In the genomic region with DNA sequence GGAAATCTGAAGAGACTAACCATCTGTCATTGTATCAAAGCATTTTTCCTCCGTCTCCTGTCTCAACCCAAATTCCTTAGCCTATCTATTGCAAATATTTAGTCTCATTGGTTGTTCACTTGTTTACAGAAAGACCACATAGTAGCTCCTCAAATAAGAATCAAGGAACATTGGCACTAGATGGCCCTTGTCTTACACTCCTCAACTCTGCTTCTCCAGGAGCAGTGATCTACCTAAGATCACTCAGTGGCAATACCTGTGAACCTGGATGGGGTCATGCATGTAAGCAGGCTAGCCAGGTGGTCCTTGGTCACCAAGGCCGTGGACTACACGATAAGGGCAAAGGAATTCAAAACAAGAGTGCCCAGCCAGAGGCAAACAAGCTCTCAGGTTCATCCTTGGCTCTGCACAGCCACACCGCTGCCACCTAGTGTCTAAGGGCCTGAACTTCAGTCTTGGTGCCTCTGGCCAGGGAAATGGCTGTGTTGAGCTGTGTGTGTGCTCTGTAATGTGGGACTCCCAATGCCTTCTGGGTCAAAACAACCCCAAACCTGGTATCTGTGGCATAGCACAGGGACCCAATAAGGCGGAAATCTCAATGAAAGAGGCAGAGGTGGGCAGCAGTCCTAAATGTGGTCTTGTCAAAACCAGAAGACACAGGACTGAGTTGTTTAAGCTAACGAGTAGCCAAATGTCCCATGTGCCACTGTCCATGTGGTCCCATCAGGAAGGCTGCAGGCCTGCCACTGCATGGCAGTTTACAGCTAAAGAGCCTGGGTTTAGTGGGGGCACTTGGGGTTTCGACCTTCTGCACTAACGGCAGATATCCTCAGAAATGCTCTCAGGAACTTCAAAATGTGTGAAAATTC, we compare ENCODE assay signal across 8 cellular contexts. TPM values are rescaled to one million over a fixed set of nuclear protein-coding genes. Genes with fewer than 3 reads are reported as not detected.
DNase-seq lines count a peak whose midpoint lies in the region; ATAC-seq and TF ChIP-seq lines count a peak whose summit lies in the region.

No MANE protein-coding gene starts in this region.

- in situ Hi-C loops in gastrocnemius medialis (cut with MboI; ENCODE audit: low sequenced_read_pairs in 4 of 4): loop anchor here in 1 of 4 donors (25.0 kb wide), 1 partner anchor 270 kb away; no protein-coding TSS in a partner anchor

- 53% methylated on average over 8 of the region's 8 CpGs for WGBS in right cardiac atrium

- DNase-seq in A172 (ENCODE audit: low spot score): peak; percentile 76
- peak; percentile 58 for DNase-seq in NCI-H1694 (lab: John Stamatoyannopoulos, UW)
- peak in 2 of 3 donors; percentile 25 to 55 for DNase-seq in T-helper 17 cell
- peak; percentile 47 for DNase-seq in amniotic stem cell (lab: John Stamatoyannopoulos, UW)
- peak; percentile 63 to 87 (median 85) for DNase-seq in right cardiac atrium
- peak; percentile 55 to 69 for DNase-seq in gastrocnemius medialis

- H3K27me3 ChIP-seq in right cardiac atrium (ENCODE audit: control insufficient read depth, insufficient read depth) (no peaks in the 10 kb centered on the region), gastrocnemius medialis (no peaks in the 10 kb centered on the region)

- peak overlapping the region; percentile 81 for H3K27ac Mint-ChIP-seq in T-helper 17 cell

- no peak overlapping the region for H3K4me3 Mint-ChIP-seq in T-helper 17 cell

- peaks cover 0 to 11% of the 10 kb centered on the region in 2 donors for H3K36me3 ChIP-seq in gastrocnemius medialis

- intact Hi-C loops in right cardiac atrium (cut with DNase I): no loop called here
- intact Hi-C loops in gastrocnemius medialis (cut with DNase I; ENCODE audit: low total_unique reads): loop anchor here (2.0 to 5.0 kb wide), 5 partner anchors 145 to 360 kb away; a partner anchor contains a TSS

- no peaks in the 10 kb centered on the region for H3K4me1 Mint-ChIP-seq in T-helper 17 cell

- no peaks in the 10 kb centered on the region for H3K27me3 Mint-ChIP-seq in T-helper 17 cell

- H3K27ac ChIP-seq in right cardiac atrium (ENCODE audit: low read length) (peak overlapping the region; percentile 71), gastrocnemius medialis (peak overlapping the region; percentile 51 to 70 (median 60))

- H3K4me1 ChIP-seq in right cardiac atrium (ENCODE audit: control insufficient read depth, insufficient read depth, low read length) (peaks cover 11% of the 10 kb centered on the region), gastrocnemius medialis (peaks cover 17 to 19% of the 10 kb centered on the region in 2 donors)

- ATAC-seq in GM18508 (IDR thresholded peaks at IDR 0.05; ENCODE audit: insufficient read depth, unreplicated experiment) (peak; percentile 81), HG02943 (IDR thresholded peaks at IDR 0.05; ENCODE audit: low read depth, unreplicated experiment) (peak; percentile 76), T-helper 17 cell (peak; percentile 88), right cardiac atrium (peak; percentile 54 to 66), gastrocnemius medialis (peak; percentile 64 to 80)

- H3K4me3 ChIP-seq in right cardiac atrium (ENCODE audit: low read length): no peak overlapping the region
- no peak overlapping the region for H3K4me3 ChIP-seq in gastrocnemius medialis

- TF ChIP-seq CTCF in gastrocnemius medialis (IDR thresholded peaks at IDR 0.05 in 4 of 5, conservative IDR thresholded peaks at IDR 0.05 in 1 of 5): peak; percentile 72 to 89 (median 83)

- no peaks in the 10 kb centered on the region for H3K9me3 ChIP-seq in T-helper 17 cell (ENCODE audit: control insufficient read depth, low read length, poor library complexity, severe bottlenecking)
- no peaks in the 10 kb centered on the region for H3K9me3 ChIP-seq in right cardiac atrium (ENCODE audit: control insufficient read depth, low read length)
- H3K9me3 ChIP-seq in gastrocnemius medialis: no peaks in the 10 kb centered on the region

- H3K36me3 Mint-ChIP-seq in T-helper 17 cell (ENCODE audit: low read depth): no peaks in the 10 kb centered on the region

- TF ChIP-seq POLR2A in gastrocnemius medialis (IDR thresholded peaks at IDR 0.05): no peak

RNA-seq across cellular contexts. Expression of a gene that starts 54.5 kb away (rescaled TPM):
- total RNA-seq in A172 (2014; rRNA removed; shearing (Covaris generic)): 26.0 and 26.1 TPM in 2 replicates
- total RNA-seq in T-helper 17 cell (under 1 TPM; 0.02 to 0.13 TPM), right cardiac atrium (1 to 10 TPM; 3.8 to 5.9 (median 4.9) TPM), gastrocnemius medialis (1 to 10 TPM in 1 of 4 donors, under 1 TPM in 3; 0.31 to 1.0 (median 0.86) TPM)
- 2.3 TPM for polyA plus RNA-seq in right cardiac atrium
